ENCODE assay signal across 1 cellular context in genomic region chr15:81182031-81182745, GRCh38.
TF ChIP-seq lines count a peak whose summit lies in the region.

No MANE protein-coding gene starts in this region.

TF ChIP-seq in IMR-90, 13 proteins besides CTCF, POLR2A, EP300 and RAD21 (continued from another document):
- TF ChIP-seq CHD1 (IDR thresholded peaks at IDR 0.05; ENCODE audit: low read depth, low read length) (no peak), RFX5 (IDR thresholded peaks at IDR 0.05; ENCODE audit: low read depth, low read length) (no peak), RCOR1 (IDR thresholded peaks at IDR 0.05; ENCODE audit: insufficient replicate concordance, low read length) (no peak), FOS (IDR thresholded peaks at IDR 0.05; ENCODE audit: low read depth, low read length) (no peak), BHLHE40 (IDR thresholded peaks at IDR 0.05; ENCODE audit: low read depth, low read length) (no peak), MAZ (IDR thresholded peaks at IDR 0.05; ENCODE audit: borderline replicate concordance, low read depth, low read length) (no peak), MAFK (IDR thresholded peaks at IDR 0.05; ENCODE audit: low read depth, low read length) (no peak), ELK1 (IDR thresholded peaks at IDR 0.05; ENCODE audit: borderline replicate concordance, low read depth, low read length) (no peak), MXI1 (IDR thresholded peaks at IDR 0.05; ENCODE audit: borderline replicate concordance, low read depth, low read length) (no peak), SMC3 (IDR thresholded peaks at IDR 0.05; ENCODE audit: low read depth, low read length) (no peak)
